In the genomic region with DNA sequence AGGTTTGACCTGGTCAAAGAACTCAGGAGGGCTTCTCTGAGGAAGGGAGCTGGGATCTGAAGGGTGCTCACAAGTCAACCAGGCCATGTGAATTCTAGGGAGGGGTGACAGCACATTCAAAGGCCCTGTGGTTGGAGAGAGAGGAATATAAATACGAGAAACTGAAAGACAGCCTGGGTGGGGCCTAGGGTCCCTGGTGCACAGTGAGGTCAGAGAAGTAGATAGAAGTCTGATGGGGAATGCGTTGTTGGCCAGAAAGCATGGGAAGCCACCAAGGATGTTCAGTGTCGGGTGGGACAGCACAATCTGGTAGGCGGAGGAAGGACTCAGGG, we compare ENCODE assay signal across 16 cellular contexts.
"Had no signal": no experiment of that assay in that cellular context is flagged by ENCODE, and none has a peak within 500 bp of the region (broad histone marks: within the 10 kb centered on the region; RNA-seq: fewer than 3 reads in every experiment).

No MANE protein-coding gene starts in this region.

- H3K4me3 Mint-ChIP-seq: mesothelial cell of epicardium; natural killer cell; stimulated activated memory B cell treated with anti-CD40 and anti-IgM and Interleukin-4, amounts not matched to agents 10 μg/mL and 1 μg/mL and 100 μg/mL, for 72 hours; stimulated activated naive CD8-positive, alpha-beta T cell treated with anti-CD3 and anti-CD28 coated beads, Interleukin-15, amount 100 ng/mL, for 72 hours had no signal

- DNase-seq: dermis blood vessel endothelial cell; esophagus squamous epithelium; foreskin fibroblast; glutamatergic neuron; islet precursor cell; natural killer cell; spleen; stimulated activated CD4-positive, alpha-beta T cell treated with anti-CD3 and anti-CD28 coated beads, Interleukin-15, amount 100 ng/mL, for 24 hours; stimulated activated CD4-positive, alpha-beta T cell treated with anti-CD3 and anti-CD28 coated beads, Interleukin-1b, Interleukin-23, amount 100 ng/mL, for 48 hours; stimulated activated CD4-positive, alpha-beta T cell treated with anti-CD3 and anti-CD28 coated beads, Interleukin-4, amount 100 ng/mL, for 24 hours; stimulated activated naive CD8-positive, alpha-beta T cell treated with anti-CD3 and anti-CD28 coated beads, Interleukin-15, amount 100 ng/mL, for 72 hours; transverse colon had no signal

- H3K9me3 Mint-ChIP-seq: natural killer cell; stimulated activated memory B cell treated with anti-CD40 and anti-IgM and Interleukin-4, amounts not matched to agents 10 μg/mL and 1 μg/mL and 100 μg/mL, for 72 hours; stimulated activated naive CD8-positive, alpha-beta T cell treated with anti-CD3 and anti-CD28 coated beads, Interleukin-15, amount 100 ng/mL, for 72 hours had no signal

- H3K36me3 Mint-ChIP-seq: natural killer cell had no signal

- H3K27me3 Mint-ChIP-seq: stimulated activated memory B cell treated with anti-CD40 and anti-IgM and Interleukin-4, amounts not matched to agents 10 μg/mL and 1 μg/mL and 100 μg/mL, for 72 hours; stimulated activated naive CD8-positive, alpha-beta T cell treated with anti-CD3 and anti-CD28 coated beads, Interleukin-15, amount 100 ng/mL, for 72 hours had no signal

- H3K27ac ChIP-seq: esophagus squamous epithelium, gastroesophageal sphincter, spleen, thoracic aorta, transverse colon had no signal

- H3K27me3 ChIP-seq: esophagus squamous epithelium, gastroesophageal sphincter, spleen, transverse colon had no signal

- H3K4me3 ChIP-seq: esophagus squamous epithelium, gastroesophageal sphincter, spleen, thoracic aorta, transverse colon had no signal

- H3K27ac Mint-ChIP-seq: mesothelial cell of epicardium; stimulated activated memory B cell treated with anti-CD40 and anti-IgM and Interleukin-4, amounts not matched to agents 10 μg/mL and 1 μg/mL and 100 μg/mL, for 72 hours had no signal

- H3K4me1 Mint-ChIP-seq: mesothelial cell of epicardium; stimulated activated memory B cell treated with anti-CD40 and anti-IgM and Interleukin-4, amounts not matched to agents 10 μg/mL and 1 μg/mL and 100 μg/mL, for 72 hours; stimulated activated naive CD8-positive, alpha-beta T cell treated with anti-CD3 and anti-CD28 coated beads, Interleukin-15, amount 100 ng/mL, for 72 hours had no signal
